Comparison of ENCODE assay signal across 25 cellular contexts in genomic region chrX:110444996-110445395, GRCh38.
"Had no signal": no experiment of that assay in that cellular context is flagged by ENCODE, and none has a peak within 500 bp of the region (broad histone marks: within the 10 kb centered on the region; RNA-seq: fewer than 3 reads in every experiment).

No MANE protein-coding gene starts in this region.

- H3K27ac ChIP-seq: neural progenitor cell, right atrium auricular region, suprapubic skin, tibial artery, upper lobe of right lung, WERI-Rb-1 had no signal

- DNase-seq: activated CD4-positive, alpha-beta memory T cell treated with anti-CD3 and anti-CD28 coated beads, Interleukin-2, amount 10 ng/mL, durations not matched to agents 7 days and 5 days; activated CD4-positive, alpha-beta T cell treated with anti-CD3 and anti-CD28 coated beads, Interleukin-2, amount 10 ng/mL, durations not matched to agents 24 days and 14 days; activated CD4-positive, CD25-positive, alpha-beta regulatory T cell treated with anti-CD3 and anti-CD28 coated beads, Interleukin-2, amount 50 U/mL, for 72 hours; activated gamma-delta T cell treated with Interleukin-2 at 50 U/mL for 16 hours; activated naive CD4-positive, alpha-beta T cell treated with anti-CD3 and anti-CD28 coated beads, Interleukin-2, amount 50 U/mL, for 16 hours; activated T-cell treated with anti-CD3 and anti-CD28 coated beads, Interleukin-2, amount 50 U/mL, for 4 hours; amygdala; effector CD8-positive, alpha-beta T cell; erythroblast; foreskin fibroblast; naive thymus-derived CD8-positive, alpha-beta T cell; occipital lobe; stimulated activated CD4-positive, alpha-beta T cell treated with anti-CD3 and anti-CD28 coated beads, Interleukin-15, amount 100 ng/mL, for 24 hours; stimulated activated CD4-positive, alpha-beta T cell treated with anti-CD3 and anti-CD28 coated beads, Interleukin-2, amount 100 ng/mL, for 24 hours; stimulated activated naive CD4-positive, alpha-beta T cell; SW 1271; T-helper 9 cell; tibial artery; upper lobe of right lung; WERI-Rb-1 had no signal

- H3K9me3 ChIP-seq: right atrium auricular region, suprapubic skin, tibial artery, upper lobe of right lung had no signal

- ATAC-seq: activated T-cell treated with anti-CD3 and anti-CD28 coated beads, Interleukin-2, amount 50 U/mL, for 4 hours; activated T-helper 17 cell treated with anti-CD3 and anti-CD28 coated beads, Interleukin-2, amount 50 U/mL, for 72 hours; naive thymus-derived CD8-positive, alpha-beta T cell; upper lobe of right lung had no signal

- H3K4me3 ChIP-seq: neural progenitor cell, right atrium auricular region, smooth muscle cell, suprapubic skin, tibial artery, upper lobe of right lung had no signal

- H3K27me3 ChIP-seq: neural progenitor cell, right atrium auricular region, suprapubic skin, tibial artery, upper lobe of right lung had no signal

- H3K36me3 ChIP-seq: neural progenitor cell, right atrium auricular region, suprapubic skin, tibial artery, upper lobe of right lung, WERI-Rb-1 had no signal

- H3K4me2 ChIP-seq: smooth muscle cell had no signal

- H3K4me1 ChIP-seq: right atrium auricular region, suprapubic skin, tibial artery, upper lobe of right lung had no signal

- H2AFZ ChIP-seq: neural progenitor cell had no signal

- H3K9ac ChIP-seq: neural progenitor cell had no signal
